Comparison of ENCODE assay signal across 15 cellular contexts in the genomic region with DNA sequence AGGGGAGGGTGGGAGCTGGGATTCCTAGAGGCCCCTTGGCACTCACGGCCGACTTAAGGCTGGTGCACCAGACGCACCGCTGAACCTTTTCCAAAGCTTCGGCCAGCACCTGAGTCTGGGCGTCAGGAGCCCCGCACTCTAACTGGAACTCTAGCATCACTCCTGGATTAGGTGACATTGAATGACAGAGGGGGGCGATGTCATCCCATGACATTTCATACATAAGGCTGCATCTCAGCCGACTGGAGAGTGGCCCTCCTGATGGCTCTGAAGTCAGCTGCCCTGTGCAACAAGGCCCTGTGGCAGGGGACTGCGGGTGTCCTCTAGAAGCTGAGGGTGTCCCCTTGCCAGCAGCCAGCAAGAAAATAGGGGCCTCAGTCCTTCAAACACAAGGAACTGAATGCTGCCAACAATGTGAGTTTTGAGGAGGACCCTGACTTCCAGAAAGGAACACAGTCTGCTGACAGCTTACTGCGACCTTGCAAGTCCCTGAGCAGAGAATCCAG. TPM values are rescaled to one million over a fixed set of nuclear protein-coding genes. Genes with fewer than 3 reads are reported as not detected.
DNase-seq lines count a peak whose midpoint lies in the region; ATAC-seq and TF ChIP-seq lines count a peak whose summit lies in the region.
"Had no signal": no experiment of that assay in that cellular context is flagged by ENCODE, and none has a peak within 500 bp of the region (broad histone marks: within the 10 kb centered on the region; RNA-seq: fewer than 3 reads in every experiment).

No MANE protein-coding gene starts in this region.

- no peak overlapping the region for H3K4me3 ChIP-seq in PC-3 (ENCODE audit: low read length)
- H3K4me3 ChIP-seq in endodermal cell (ENCODE audit: low read length): no peak overlapping the region
- H3K4me3 ChIP-seq: BLaER1 had no signal

- H3K9me2 ChIP-seq in PC-3 (replicated peaks; ENCODE audit: low read length): no peaks in the 10 kb centered on the region

- no peak overlapping the region for H3K4me3 Mint-ChIP-seq in activated CD8-positive, alpha-beta T cell treated with anti-CD3 and anti-CD28 coated beads for 36 hours
- no peak overlapping the region for H3K4me3 Mint-ChIP-seq in activated CD8-positive, alpha-beta T cell treated with anti-CD3 and anti-CD28 coated beads, Interleukin-2, amount 10 ng/mL, durations not matched to agents 7 days and 5 days
- H3K4me3 Mint-ChIP-seq in endodermal cell: no peak overlapping the region
- H3K4me3 Mint-ChIP-seq in naive thymus-derived CD8-positive, alpha-beta T cell: no peak overlapping the region
- H3K4me3 Mint-ChIP-seq: CD4-positive, alpha-beta memory T cell had no signal

- H3K27me3 ChIP-seq in PC-3 (ENCODE audit: low read length): no peaks in the 10 kb centered on the region
- no peaks in the 10 kb centered on the region for H3K27me3 ChIP-seq in endodermal cell (ENCODE audit: control insufficient read depth, insufficient read depth, low read length, poor library complexity, severe bottlenecking)
- H3K27me3 ChIP-seq: BLaER1 had no signal

- H3K9ac ChIP-seq in PC-3 (ENCODE audit: low read length): no peak overlapping the region
- no peak overlapping the region for H3K9ac ChIP-seq in endodermal cell (ENCODE audit: extremely low read depth, low read length, poor library complexity, severe bottlenecking)
- H3K9ac ChIP-seq: BLaER1 had no signal

- no peaks in the 10 kb centered on the region for H3K36me3 Mint-ChIP-seq in activated CD8-positive, alpha-beta T cell treated with anti-CD3 and anti-CD28 coated beads for 36 hours (ENCODE audit: low read depth)
- H3K36me3 Mint-ChIP-seq in activated CD8-positive, alpha-beta T cell treated with anti-CD3 and anti-CD28 coated beads, Interleukin-2, amount 10 ng/mL, durations not matched to agents 7 days and 5 days (ENCODE audit: low read depth): no peaks in the 10 kb centered on the region
- H3K36me3 Mint-ChIP-seq in endodermal cell (ENCODE audit: low read depth): peaks cover 6% of the 10 kb centered on the region
- H3K36me3 Mint-ChIP-seq in naive thymus-derived CD8-positive, alpha-beta T cell: no peaks in the 10 kb centered on the region
- H3K36me3 Mint-ChIP-seq: CD4-positive, alpha-beta memory T cell had no signal

- H3K36me3 ChIP-seq in PC-3 (ENCODE audit: low read depth, low read length): no peaks in the 10 kb centered on the region
- H3K36me3 ChIP-seq in endodermal cell (ENCODE audit: control insufficient read depth, insufficient read depth, low read length): no peaks in the 10 kb centered on the region
- H3K36me3 ChIP-seq: BLaER1 had no signal

- H3F3A ChIP-seq in PC-3 (ENCODE audit: low read length, unreplicated experiment): no peaks in the 10 kb centered on the region

- no peaks in the 10 kb centered on the region for H3K79me2 ChIP-seq in PC-3 (ENCODE audit: low read length)

- WGBS in endodermal cell (ENCODE audit: insufficient coverage in 1 of 2, insufficient read length in 1 of 2), 2 experiments: 92 to 94% methylated on average over 11 of the region's 11 CpGs

- no peaks in the 10 kb centered on the region for H4K20me1 ChIP-seq in PC-3 (ENCODE audit: low read length)
- H4K20me1 ChIP-seq: BLaER1 had no signal

- no peak overlapping the region for H2AFZ ChIP-seq in PC-3 (ENCODE audit: low read length)

- H3K27me3 Mint-ChIP-seq in activated CD8-positive, alpha-beta T cell treated with anti-CD3 and anti-CD28 coated beads for 36 hours: no peaks in the 10 kb centered on the region
- peaks cover 4% of the 10 kb centered on the region for H3K27me3 Mint-ChIP-seq in activated CD8-positive, alpha-beta T cell treated with anti-CD3 and anti-CD28 coated beads, Interleukin-2, amount 10 ng/mL, durations not matched to agents 7 days and 5 days (ENCODE audit: low read depth)
- H3K27me3 Mint-ChIP-seq in endodermal cell (ENCODE audit: insufficient read depth): no peaks in the 10 kb centered on the region
- peaks cover 0 to 13% (median 4%) of the 10 kb centered on the region in 5 donors for H3K27me3 Mint-ChIP-seq in naive thymus-derived CD8-positive, alpha-beta T cell
- H3K27me3 Mint-ChIP-seq: CD4-positive, alpha-beta memory T cell had no signal

- H3K4me1 ChIP-seq in PC-3 (ENCODE audit: insufficient read depth, low read length): no peaks in the 10 kb centered on the region
- H3K4me1 ChIP-seq in endodermal cell (ENCODE audit: control insufficient read depth, insufficient read depth, low read length): no peaks in the 10 kb centered on the region

- H3K27ac ChIP-seq in PC-3 (ENCODE audit: low read length) (no peak overlapping the region), endodermal cell (ENCODE audit: low read depth, low read length) (no peak overlapping the region)
- H3K27ac ChIP-seq: BLaER1 had no signal

- BruUV-seq in PC-3 (replicated peaks; lab: Mats Ljungman, UMichigan): no TSS peak

- CTCF ChIA-PET in activated CD8-positive, alpha-beta T cell treated with anti-CD3 and anti-CD28 coated beads for 36 hours (lab: Charles Lee): interaction anchor here (0.6 to 11.7 kb wide), 11 partner anchors 9 to 409 kb away, joined by 3 to 352 read pairs (median 3); a partner anchor contains a TSS
- CTCF ChIA-PET in activated CD8-positive, alpha-beta T cell treated with anti-CD3 and anti-CD28 coated beads, Interleukin-2, amount 10 ng/mL, durations not matched to agents 7 days and 5 days (lab: Charles Lee): interaction anchor here (1.0 to 11.5 kb wide), 5 partner anchors 48 to 208 kb away, joined by 3 to 337 read pairs (median 139); a partner anchor contains a TSS
- CTCF ChIA-PET in PC-3 (lab: Charles Lee): interaction anchor here (0.8 kb wide), 1 partner anchor 46 kb away, joined by 3 read pairs; no protein-coding TSS in a partner anchor

- H3K4me1 Mint-ChIP-seq in activated CD8-positive, alpha-beta T cell treated with anti-CD3 and anti-CD28 coated beads for 36 hours (ENCODE audit: low read depth): peaks cover 6% of the 10 kb centered on the region
- peaks cover 7% of the 10 kb centered on the region for H3K4me1 Mint-ChIP-seq in activated CD8-positive, alpha-beta T cell treated with anti-CD3 and anti-CD28 coated beads, Interleukin-2, amount 10 ng/mL, durations not matched to agents 7 days and 5 days (ENCODE audit: low read depth)
- H3K4me1 Mint-ChIP-seq in endodermal cell: peaks cover 6% of the 10 kb centered on the region
- H3K4me1 Mint-ChIP-seq in naive thymus-derived CD8-positive, alpha-beta T cell: peaks cover 4 to 11% (median 6%) of the 10 kb centered on the region in 4 donors

- ATAC-seq in activated CD8-positive, alpha-beta T cell treated with anti-CD3 and anti-CD28 coated beads for 36 hours: no peak
- no peak for ATAC-seq in activated CD8-positive, alpha-beta T cell treated with anti-CD3 and anti-CD28 coated beads, Interleukin-2, amount 10 ng/mL, durations not matched to agents 7 days and 5 days
- no peak for ATAC-seq in PC-3
- no peak for ATAC-seq in naive thymus-derived CD8-positive, alpha-beta T cell

- no peak for TF ChIP-seq CTCF in activated CD8-positive, alpha-beta T cell treated with anti-CD3 and anti-CD28 coated beads for 36 hours (IDR thresholded peaks at IDR 0.05)
- TF ChIP-seq CTCF in PC-3 (conservative IDR thresholded peaks at IDR 0.05; ENCODE audit: low read depth, low read length) (0 out of 2 replicates have a peak, but pooled peaks have one; percentile 18), endodermal cell (conservative IDR thresholded peaks at IDR 0.05) (peak; percentile 25)

- peak; percentile 17 for DNase-seq in activated CD8-positive, alpha-beta T cell treated with anti-CD3 and anti-CD28 coated beads for 36 hours
- DNase-seq in activated CD8-positive, alpha-beta T cell treated with anti-CD3 and anti-CD28 coated beads, Interleukin-2, amount 10 ng/mL, durations not matched to agents 7 days and 5 days: no peak
- DNase-seq in PC-3 (peak; percentile 19), endodermal cell (no peak), NK-92 (lab: John Stamatoyannopoulos, UW; ENCODE audit: unreplicated experiment) (no peak)
- no peak for DNase-seq in naive thymus-derived CD8-positive, alpha-beta T cell
- DNase-seq: CD4-positive, alpha-beta memory T cell; DMS153; EL; GOT3; KBM-7; NCI-H1694 treated with DMSO at 0.1 percent for 48 hours; NCI-H510A; NCI-H774 had no signal

- H3K9me3 Mint-ChIP-seq in activated CD8-positive, alpha-beta T cell treated with anti-CD3 and anti-CD28 coated beads for 36 hours: no peaks in the 10 kb centered on the region
- H3K9me3 Mint-ChIP-seq in activated CD8-positive, alpha-beta T cell treated with anti-CD3 and anti-CD28 coated beads, Interleukin-2, amount 10 ng/mL, durations not matched to agents 7 days and 5 days (ENCODE audit: insufficient read depth): no peaks in the 10 kb centered on the region
- no peaks in the 10 kb centered on the region for H3K9me3 Mint-ChIP-seq in endodermal cell
- H3K9me3 Mint-ChIP-seq in naive thymus-derived CD8-positive, alpha-beta T cell: no peaks in the 10 kb centered on the region

- POLR2A ChIA-PET in activated CD8-positive, alpha-beta T cell treated with anti-CD3 and anti-CD28 coated beads for 36 hours (lab: Charles Lee): no interaction called here
- POLR2A ChIA-PET in activated CD8-positive, alpha-beta T cell treated with anti-CD3 and anti-CD28 coated beads, Interleukin-2, amount 10 ng/mL, durations not matched to agents 7 days and 5 days (lab: Charles Lee): interaction anchor here (0.5 to 0.6 kb wide), 2 partner anchors 38 to 205 kb away, joined by 3 to 6 read pairs; no protein-coding TSS in a partner anchor
- POLR2A ChIA-PET in PC-3 (lab: Charles Lee; ENCODE audit: unreplicated experiment): no interaction called here
- POLR2A ChIA-PET in naive thymus-derived CD8-positive, alpha-beta T cell (lab: Charles Lee): interaction anchor here (1.0 kb wide), 1 partner anchor 181 kb away, joined by 3 read pairs; no protein-coding TSS in a partner anchor

- H3K9me3 ChIP-seq in PC-3 (ENCODE audit: low read length) (no peaks in the 10 kb centered on the region), endodermal cell (ENCODE audit: control insufficient read depth, low read length) (no peaks in the 10 kb centered on the region)
- H3K9me3 ChIP-seq: BLaER1 had no signal

- no peak overlapping the region for H3K27ac Mint-ChIP-seq in activated CD8-positive, alpha-beta T cell treated with anti-CD3 and anti-CD28 coated beads for 36 hours
- H3K27ac Mint-ChIP-seq in activated CD8-positive, alpha-beta T cell treated with anti-CD3 and anti-CD28 coated beads, Interleukin-2, amount 10 ng/mL, durations not matched to agents 7 days and 5 days: no peak overlapping the region
- H3K27ac Mint-ChIP-seq in endodermal cell: no peak overlapping the region
- no peak overlapping the region for H3K27ac Mint-ChIP-seq in naive thymus-derived CD8-positive, alpha-beta T cell

- no peak overlapping the region for H3K4me2 ChIP-seq in PC-3 (ENCODE audit: low read length)
- H3K4me2 ChIP-seq: BLaER1 had no signal

- intact Hi-C loops in activated CD8-positive, alpha-beta T cell treated with anti-CD3 and anti-CD28 coated beads for 36 hours (cut with micrococcal nuclease): no loop called here
- intact Hi-C loops in PC-3 (cut with micrococcal nuclease): no loop called here

RNA-seq across cellular contexts. Expression of a gene that starts 10.1 kb away (rescaled TPM):
- 10 to 100 TPM; 10.3 to 13.9 TPM for total RNA-seq in activated CD8-positive, alpha-beta T cell treated with anti-CD3 and anti-CD28 coated beads for 36 hours
- 1 to 10 TPM; 3.8 to 4.5 TPM for total RNA-seq in activated CD8-positive, alpha-beta T cell treated with anti-CD3 and anti-CD28 coated beads, Interleukin-2, amount 10 ng/mL, durations not matched to agents 7 days and 5 days
- total RNA-seq in PC-3 (2014; rRNA removed) (67.9 and 119 TPM in 2 replicates), endodermal cell (10 to 100 TPM; 24.8 to 28.4 TPM)
- 13.6 TPM for polyA plus RNA-seq in endodermal cell (2013, experiment 1 of 2)
- 15.8 TPM for polyA plus RNA-seq in endodermal cell (2013, experiment 2 of 2)
- total RNA-seq in naive thymus-derived CD8-positive, alpha-beta T cell: 1 to 10 TPM; 5.1 to 5.7 TPM
- 1 to 10 TPM in 2 of 3 donors, under 1 TPM in 1; 0.33 to 1.5 (median 1.2) TPM for polyA plus RNA-seq in naive thymus-derived CD8-positive, alpha-beta T cell

RNA-seq across cellular contexts. Expression of a gene that starts 16.0 kb away (rescaled TPM):
- total RNA-seq in activated CD8-positive, alpha-beta T cell treated with anti-CD3 and anti-CD28 coated beads for 36 hours: not detected
- total RNA-seq in activated CD8-positive, alpha-beta T cell treated with anti-CD3 and anti-CD28 coated beads, Interleukin-2, amount 10 ng/mL, durations not matched to agents 7 days and 5 days: not detected
- 6.6 and 7.9 TPM in 2 replicates for total RNA-seq in PC-3 (2014; rRNA removed)
- total RNA-seq in endodermal cell: 10 to 100 TPM in 1 of 2 donors, 1 to 10 TPM in 1; 9.7 to 14.9 TPM
- polyA plus RNA-seq in endodermal cell (2013, experiment 1 of 2): 8.2 TPM
- polyA plus RNA-seq in endodermal cell (2013, experiment 2 of 2): 3.6 TPM
- total RNA-seq in naive thymus-derived CD8-positive, alpha-beta T cell: under 1 TPM; 0.23 to 0.82 TPM
- polyA plus RNA-seq in naive thymus-derived CD8-positive, alpha-beta T cell: not detected
- polyA plus RNA-seq: CD4-positive, alpha-beta memory T cell had no signal

RNA-seq across cellular contexts. Expression of a gene that starts 48.7 kb away (rescaled TPM):
- total RNA-seq in activated CD8-positive, alpha-beta T cell treated with anti-CD3 and anti-CD28 coated beads for 36 hours: under 1 TPM; 0.61 to 0.83 TPM
- total RNA-seq in activated CD8-positive, alpha-beta T cell treated with anti-CD3 and anti-CD28 coated beads, Interleukin-2, amount 10 ng/mL, durations not matched to agents 7 days and 5 days: not detected
- 0.22 TPM in 1 of 2 replicates, not detected in the other for total RNA-seq in PC-3 (2014; rRNA removed)
- total RNA-seq in endodermal cell: under 1 TPM; 0.26 to 0.40 TPM
- polyA plus RNA-seq in endodermal cell (2013, experiment 1 of 2): 0.82 TPM
- 0.75 TPM for polyA plus RNA-seq in endodermal cell (2013, experiment 2 of 2)
- under 1 TPM in 1 of 2 experiments, not detected in 1; 0.08 TPM for total RNA-seq in naive thymus-derived CD8-positive, alpha-beta T cell
- polyA plus RNA-seq in naive thymus-derived CD8-positive, alpha-beta T cell: 1 to 10 TPM in 1 of 3 donors, under 1 TPM in 2; 0.43 to 1.0 (median 0.66) TPM

Comparison
In these comparisons a context has a peak if more than half of its experiments do, and no peak if none do; other contexts are left out.
1. DNase-seq: peak in activated CD8-positive, alpha-beta T cell treated with anti-CD3 and anti-CD28 coated beads for 36 hours (single experiment) and PC-3 (single experiment); none in activated CD8-positive, alpha-beta T cell treated with anti-CD3 and anti-CD28 coated beads, Interleukin-2, amount 10 ng/mL, durations not matched to agents 7 days and 5 days (single experiment), endodermal cell (single experiment), naive thymus-derived CD8-positive, alpha-beta T cell (0 of 10) and NK-92 (single experiment).
2. POLR2A ChIA-PET loops: an anchor here in activated CD8-positive, alpha-beta T cell treated with anti-CD3 and anti-CD28 coated beads, Interleukin-2, amount 10 ng/mL, durations not matched to agents 7 days and 5 days (0.5 to 0.6 kb wide) and naive thymus-derived CD8-positive, alpha-beta T cell (1.0 kb wide); none called in activated CD8-positive, alpha-beta T cell treated with anti-CD3 and anti-CD28 coated beads for 36 hours and PC-3.